In the genomic region with DNA sequence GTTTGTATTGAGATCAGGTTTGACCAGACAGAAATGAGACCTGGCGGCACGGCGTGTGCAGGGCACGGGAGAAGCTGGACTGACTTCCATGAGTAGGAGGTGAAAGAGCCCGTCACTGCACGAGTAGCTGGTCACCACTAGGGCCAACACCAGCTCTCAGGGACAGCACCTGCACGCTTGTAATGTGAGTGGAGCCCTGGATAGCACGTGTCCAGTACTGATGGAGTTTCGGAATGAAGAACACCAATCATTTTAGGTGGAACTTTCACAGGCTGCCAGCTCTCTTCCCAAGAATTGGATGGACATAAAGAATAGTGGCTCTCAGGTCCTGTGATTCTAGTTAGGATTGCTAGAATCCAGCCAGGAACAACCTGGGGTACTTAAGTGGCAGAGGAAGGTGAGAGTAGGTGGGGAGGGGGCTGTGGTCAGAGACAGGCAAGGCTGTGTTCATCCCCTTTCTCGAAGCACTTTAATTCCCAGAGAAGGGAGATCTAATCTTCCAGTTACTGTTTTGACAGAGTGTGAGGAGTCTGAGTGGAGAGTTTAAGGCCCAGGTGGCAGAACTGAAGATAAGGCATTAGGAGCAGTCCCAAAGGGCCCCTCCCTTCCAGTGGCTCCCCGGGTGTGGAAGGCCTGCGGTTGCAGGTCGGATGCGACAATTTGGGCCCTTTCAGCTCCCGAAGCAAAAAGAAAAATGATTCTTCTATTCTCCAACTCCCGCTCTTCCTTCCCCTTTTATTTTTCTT, we compare ENCODE assay signal across 21 cellular contexts.
"Had no signal": no experiment of that assay in that cellular context is flagged by ENCODE, and none has a peak within 500 bp of the region (broad histone marks: within the 10 kb centered on the region; RNA-seq: fewer than 3 reads in every experiment).

No MANE protein-coding gene starts in this region.

- H3K4me3 Mint-ChIP-seq: activated CD4-positive, alpha-beta T cell treated with anti-CD3 and anti-CD28 coated beads, Interleukin-2, amount 10 ng/mL, durations not matched to agents 7 days and 5 days; activated CD8-positive, alpha-beta T cell treated with anti-CD3 and anti-CD28 coated beads, Interleukin-2, amount 10 ng/mL, durations not matched to agents 7 days and 5 days; activated naive CD8-positive, alpha-beta T cell treated with anti-CD3 and anti-CD28 coated beads for 36 hours; activated T-cell treated with anti-CD3 and anti-CD28 coated beads, Interleukin-2, amount 50 U/mL, for 24 hours; activated T-helper 17 cell treated with anti-CD3 and anti-CD28 coated beads, Interleukin-2, amount 50 U/mL, for 72 hours; stimulated activated naive B cell treated with anti-CD40 and anti-IgM and Interleukin-4, amounts not matched to agents 10 μg/mL and 1 μg/mL and 100 μg/mL, for 72 hours had no signal

- H3K4me1 ChIP-seq: colonic mucosa had no signal

- H3K9me3 Mint-ChIP-seq: activated CD4-positive, alpha-beta T cell treated with anti-CD3 and anti-CD28 coated beads, Interleukin-2, amount 10 ng/mL, durations not matched to agents 7 days and 5 days; activated naive CD8-positive, alpha-beta T cell treated with anti-CD3 and anti-CD28 coated beads for 36 hours; activated T-cell treated with anti-CD3 and anti-CD28 coated beads, Interleukin-2, amount 50 U/mL, for 24 hours; activated T-helper 17 cell treated with anti-CD3 and anti-CD28 coated beads, Interleukin-2, amount 50 U/mL, for 72 hours; naive B cell; stimulated activated naive B cell treated with anti-CD40 and anti-IgM and Interleukin-4, amounts not matched to agents 10 μg/mL and 1 μg/mL and 100 μg/mL, for 72 hours had no signal

- DNase-seq: activated CD4-positive, alpha-beta T cell treated with anti-CD3 and anti-CD28 coated beads, Interleukin-2, amount 10 ng/mL, durations not matched to agents 7 days and 5 days; activated CD8-positive, alpha-beta T cell treated with anti-CD3 and anti-CD28 coated beads, Interleukin-2, amount 10 ng/mL, durations not matched to agents 7 days and 5 days; activated naive CD4-positive, alpha-beta T cell treated with Interleukin-2 at 50 U/mL for 16 hours; activated naive CD8-positive, alpha-beta T cell treated with anti-CD3 and anti-CD28 coated beads for 36 hours; activated T-cell treated with anti-CD3 and anti-CD28 coated beads, Interleukin-2, amount 50 U/mL, for 24 hours; amniotic stem cell; colonic mucosa; heart left ventricle; left colon; mesendoderm; naive B cell; occipital lobe; stimulated activated CD4-positive, alpha-beta T cell treated with anti-CD3 and anti-CD28 coated beads, Interleukin-2, amount 100 ng/mL, for 48 hours; stimulated activated CD8-positive, alpha-beta memory T cell treated with anti-CD3 and anti-CD28 coated beads, Interleukin-4, amount 100 ng/mL, for 48 hours; stimulated activated naive B cell treated with anti-CD40 and anti-IgM and Interleukin-4, amounts not matched to agents 10 μg/mL and 1 μg/mL and 100 μg/mL, for 72 hours; T1000; transverse colon had no signal

- H3K27me3 Mint-ChIP-seq: activated naive CD8-positive, alpha-beta T cell treated with anti-CD3 and anti-CD28 coated beads for 36 hours; activated T-cell treated with anti-CD3 and anti-CD28 coated beads, Interleukin-2, amount 50 U/mL, for 24 hours; activated T-helper 17 cell treated with anti-CD3 and anti-CD28 coated beads, Interleukin-2, amount 50 U/mL, for 72 hours; stimulated activated naive B cell treated with anti-CD40 and anti-IgM and Interleukin-4, amounts not matched to agents 10 μg/mL and 1 μg/mL and 100 μg/mL, for 72 hours had no signal

- H3K4me1 Mint-ChIP-seq: activated CD4-positive, alpha-beta T cell treated with anti-CD3 and anti-CD28 coated beads, Interleukin-2, amount 10 ng/mL, durations not matched to agents 7 days and 5 days; activated naive CD8-positive, alpha-beta T cell treated with anti-CD3 and anti-CD28 coated beads for 36 hours; activated T-helper 17 cell treated with anti-CD3 and anti-CD28 coated beads, Interleukin-2, amount 50 U/mL, for 72 hours had no signal

- H3K9me3 ChIP-seq: colonic mucosa, gastroesophageal sphincter, heart left ventricle, transverse colon had no signal

- H3K36me3 ChIP-seq: colonic mucosa, gastroesophageal sphincter, heart left ventricle, transverse colon had no signal

- H3K36me3 Mint-ChIP-seq: activated naive CD8-positive, alpha-beta T cell treated with anti-CD3 and anti-CD28 coated beads for 36 hours; naive B cell; stimulated activated naive B cell treated with anti-CD40 and anti-IgM and Interleukin-4, amounts not matched to agents 10 μg/mL and 1 μg/mL and 100 μg/mL, for 72 hours had no signal

- H3K27ac ChIP-seq: colonic mucosa, dorsolateral prefrontal cortex, gastroesophageal sphincter, heart left ventricle, transverse colon had no signal

- H3K27me3 ChIP-seq: colonic mucosa, dorsolateral prefrontal cortex, gastroesophageal sphincter, heart left ventricle, transverse colon had no signal

- H3K4me3 ChIP-seq: colonic mucosa, dorsolateral prefrontal cortex, gastroesophageal sphincter, heart left ventricle, transverse colon had no signal

- H3K27ac Mint-ChIP-seq: activated CD4-positive, alpha-beta T cell treated with anti-CD3 and anti-CD28 coated beads, Interleukin-2, amount 10 ng/mL, durations not matched to agents 7 days and 5 days; activated CD8-positive, alpha-beta T cell treated with anti-CD3 and anti-CD28 coated beads, Interleukin-2, amount 10 ng/mL, durations not matched to agents 7 days and 5 days; activated naive CD8-positive, alpha-beta T cell treated with anti-CD3 and anti-CD28 coated beads for 36 hours; activated T-cell treated with anti-CD3 and anti-CD28 coated beads, Interleukin-2, amount 50 U/mL, for 24 hours; activated T-helper 17 cell treated with anti-CD3 and anti-CD28 coated beads, Interleukin-2, amount 50 U/mL, for 72 hours; stimulated activated naive B cell treated with anti-CD40 and anti-IgM and Interleukin-4, amounts not matched to agents 10 μg/mL and 1 μg/mL and 100 μg/mL, for 72 hours had no signal

- ATAC-seq: activated CD4-positive, CD25-positive, alpha-beta regulatory T cell treated with anti-CD3 and anti-CD28 coated beads, Interleukin-2, amount 50 U/mL, for 24 hours; activated CD8-positive, alpha-beta T cell treated with anti-CD3 and anti-CD28 coated beads, Interleukin-2, amount 10 ng/mL, durations not matched to agents 7 days and 5 days; activated T-helper 17 cell treated with anti-CD3 and anti-CD28 coated beads, Interleukin-2, amount 50 U/mL, for 72 hours; gastroesophageal sphincter; heart left ventricle; left colon; stimulated activated naive B cell treated with anti-CD40 and anti-IgM and Interleukin-4, amounts not matched to agents 10 μg/mL and 1 μg/mL and 100 μg/mL, for 72 hours had no signal
